1 cellular context compared by ENCODE assay signal in the genomic region with DNA sequence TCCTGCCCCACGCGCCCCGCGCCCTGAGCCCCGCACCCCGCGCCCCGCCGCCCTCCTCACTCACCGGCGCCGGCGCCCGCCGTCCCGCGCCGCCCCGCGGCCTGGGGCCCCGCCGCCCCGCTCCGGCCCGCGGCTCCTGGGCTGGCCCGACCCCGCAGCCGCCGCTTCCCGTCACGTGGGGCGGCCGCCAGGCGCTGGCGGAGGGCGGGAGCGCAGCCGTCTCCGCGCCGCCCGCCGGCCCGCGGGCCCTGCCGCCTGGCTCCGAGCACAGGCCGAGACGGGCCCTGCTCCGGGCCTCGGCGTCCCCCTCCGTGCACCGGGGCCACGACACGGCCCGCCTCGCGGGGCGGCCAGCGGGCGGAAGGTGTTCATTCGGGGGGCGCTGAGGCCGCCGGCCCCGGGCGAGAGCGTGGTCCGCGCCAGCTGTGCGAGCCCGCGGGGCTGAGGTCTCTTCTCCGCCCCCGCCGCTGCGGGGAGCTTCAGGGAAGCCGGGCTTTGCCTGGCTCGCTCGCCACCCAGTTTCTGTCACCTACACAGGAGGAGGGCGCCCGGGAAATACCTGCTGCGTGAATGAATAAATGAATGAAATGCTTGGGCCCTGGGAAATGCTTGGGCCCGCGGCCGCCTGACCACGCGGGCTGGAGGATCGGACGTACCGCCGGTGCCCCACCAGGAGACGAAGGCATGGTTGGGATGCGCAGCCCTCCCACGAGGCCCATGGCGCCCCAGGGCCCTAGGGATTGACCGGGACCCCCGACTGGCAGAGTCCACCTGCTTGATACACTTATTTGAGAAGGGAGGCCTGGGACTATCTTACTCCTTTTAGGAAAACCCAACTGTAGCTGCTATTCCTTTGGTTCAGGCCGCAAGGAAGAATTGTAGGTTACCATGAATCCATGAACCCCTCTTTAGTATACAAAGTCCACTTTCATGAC.
TF ChIP-seq lines count a peak whose summit lies in the region.

A gene with protein sequence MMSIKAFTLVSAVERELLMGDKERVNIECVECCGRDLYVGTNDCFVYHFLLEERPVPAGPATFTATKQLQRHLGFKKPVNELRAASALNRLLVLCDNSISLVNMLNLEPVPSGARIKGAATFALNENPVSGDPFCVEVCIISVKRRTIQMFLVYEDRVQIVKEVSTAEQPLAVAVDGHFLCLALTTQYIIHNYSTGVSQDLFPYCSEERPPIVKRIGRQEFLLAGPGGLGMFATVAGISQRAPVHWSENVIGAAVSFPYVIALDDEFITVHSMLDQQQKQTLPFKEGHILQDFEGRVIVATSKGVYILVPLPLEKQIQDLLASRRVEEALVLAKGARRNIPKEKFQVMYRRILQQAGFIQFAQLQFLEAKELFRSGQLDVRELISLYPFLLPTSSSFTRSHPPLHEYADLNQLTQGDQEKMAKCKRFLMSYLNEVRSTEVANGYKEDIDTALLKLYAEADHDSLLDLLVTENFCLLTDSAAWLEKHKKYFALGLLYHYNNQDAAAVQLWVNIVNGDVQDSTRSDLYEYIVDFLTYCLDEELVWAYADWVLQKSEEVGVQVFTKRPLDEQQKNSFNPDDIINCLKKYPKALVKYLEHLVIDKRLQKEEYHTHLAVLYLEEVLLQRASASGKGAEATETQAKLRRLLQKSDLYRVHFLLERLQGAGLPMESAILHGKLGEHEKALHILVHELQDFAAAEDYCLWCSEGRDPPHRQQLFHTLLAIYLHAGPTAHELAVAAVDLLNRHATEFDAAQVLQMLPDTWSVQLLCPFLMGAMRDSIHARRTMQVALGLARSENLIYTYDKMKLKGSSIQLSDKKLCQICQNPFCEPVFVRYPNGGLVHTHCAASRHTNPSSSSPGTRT (minus strand): TSS at position 175 of the 935 bp plus-strand sequence. CDS start 21,434 bp downstream, outside the sequence.

TF ChIP-seq in K562, 482 proteins besides CTCF, POLR2A, EP300 and RAD21 (continued from another document and continues in another):
- TF ChIP-seq CTBP1 (IDR thresholded peaks at IDR 0.05; ENCODE audit: borderline replicate concordance) (peak; percentile 70), SMAD4 (CRISPR knock-in tag; conservative IDR thresholded peaks at IDR 0.05) (peak; percentile 89), HBP1 (CRISPR knock-in tag; IDR thresholded peaks at IDR 0.05) (no peak), ZNF311 (CRISPR knock-in tag; IDR thresholded peaks at IDR 0.05) (0 out of 2 replicates have a peak, but pooled peaks have one; percentile 39), ZZZ3 (IDR thresholded peaks at IDR 0.05) (no peak), STAT5B (CRISPR knock-in tag; IDR thresholded peaks at IDR 0.05) (no peak), GTF2A2 (tag; IDR thresholded peaks at IDR 0.05) (no peak), ZNF445 (CRISPR knock-in tag; IDR thresholded peaks at IDR 0.05; ENCODE audit: low read depth) (no peak), ZFP36 (IDR thresholded peaks at IDR 0.05; ENCODE audit: low read depth, low read length, partially characterized antibody) (no peak), MGA (IDR thresholded peaks at IDR 0.05) (peak; percentile 93), SMARCA4 (IDR thresholded peaks at IDR 0.05) (no peak), TOE1 (IDR thresholded peaks at IDR 0.05; ENCODE audit: borderline replicate concordance) (no peak), TOE1 (CRISPR knock-in tag; IDR thresholded peaks at IDR 0.05; ENCODE audit: borderline replicate concordance, low read depth) (no peak), NCOA2 (IDR thresholded peaks at IDR 0.05; ENCODE audit: partially characterized antibody in 2 of 2) (no peak), ZNF644 (tag; IDR thresholded peaks at IDR 0.05; ENCODE audit: low read depth) (no peak), CCNT2 (IDR thresholded peaks at IDR 0.05; ENCODE audit: borderline replicate concordance, extremely low read depth, insufficient read length, low read depth, low read length) (peak; percentile 72), RBM15 (IDR thresholded peaks at IDR 0.05; ENCODE audit: insufficient read depth, low read length) (no peak), FOXK2 (conservative IDR thresholded peaks at IDR 0.05 in 1 of 2, IDR thresholded peaks at IDR 0.05 in 1 of 2; ENCODE audit: low read depth in 2 of 2) (no peak), PRPF4 (IDR thresholded peaks at IDR 0.05; ENCODE audit: insufficient read depth, low read depth, low read length, poor library complexity, severe bottlenecking) (no peak), TAF15 (IDR thresholded peaks at IDR 0.05; ENCODE audit: low read depth, low read length) (no peak), SMARCA5 (IDR thresholded peaks at IDR 0.05) (no peak), RUNX1 (IDR thresholded peaks at IDR 0.05; ENCODE audit: low read depth) (no peak), FOXJ2 (tag; IDR thresholded peaks at IDR 0.05) (no peak), ZBTB2 (IDR thresholded peaks at IDR 0.05) (no peak), ZNF174 (CRISPR knock-in tag; IDR thresholded peaks at IDR 0.05) (no peak), TRIM24 (IDR thresholded peaks at IDR 0.05) (no peak), MEF2A (IDR thresholded peaks at IDR 0.05; ENCODE audit: control insufficient read depth, low read depth, low read length) (no peak), NR2F6 (CRISPR knock-in tag; IDR thresholded peaks at IDR 0.05) (no peak)
- TF ChIP-seq, protein P1, sequence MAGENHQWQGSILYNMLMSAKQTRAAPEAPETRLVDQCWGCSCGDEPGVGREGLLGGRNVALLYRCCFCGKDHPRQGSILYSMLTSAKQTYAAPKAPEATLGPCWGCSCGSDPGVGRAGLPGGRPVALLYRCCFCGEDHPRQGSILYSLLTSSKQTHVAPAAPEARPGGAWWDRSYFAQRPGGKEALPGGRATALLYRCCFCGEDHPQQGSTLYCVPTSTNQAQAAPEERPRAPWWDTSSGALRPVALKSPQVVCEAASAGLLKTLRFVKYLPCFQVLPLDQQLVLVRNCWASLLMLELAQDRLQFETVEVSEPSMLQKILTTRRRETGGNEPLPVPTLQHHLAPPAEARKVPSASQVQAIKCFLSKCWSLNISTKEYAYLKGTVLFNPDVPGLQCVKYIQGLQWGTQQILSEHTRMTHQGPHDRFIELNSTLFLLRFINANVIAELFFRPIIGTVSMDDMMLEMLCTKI (IDR thresholded peaks at IDR 0.05; ENCODE audit: partially characterized antibody) = no peak
- TF ChIP-seq, protein P2, sequence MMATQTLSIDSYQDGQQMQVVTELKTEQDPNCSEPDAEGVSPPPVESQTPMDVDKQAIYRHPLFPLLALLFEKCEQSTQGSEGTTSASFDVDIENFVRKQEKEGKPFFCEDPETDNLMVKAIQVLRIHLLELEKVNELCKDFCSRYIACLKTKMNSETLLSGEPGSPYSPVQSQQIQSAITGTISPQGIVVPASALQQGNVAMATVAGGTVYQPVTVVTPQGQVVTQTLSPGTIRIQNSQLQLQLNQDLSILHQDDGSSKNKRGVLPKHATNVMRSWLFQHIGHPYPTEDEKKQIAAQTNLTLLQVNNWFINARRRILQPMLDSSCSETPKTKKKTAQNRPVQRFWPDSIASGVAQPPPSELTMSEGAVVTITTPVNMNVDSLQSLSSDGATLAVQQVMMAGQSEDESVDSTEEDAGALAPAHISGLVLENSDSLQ (IDR thresholded peaks at IDR 0.05) = no peak
- TF ChIP-seq, protein P3, sequence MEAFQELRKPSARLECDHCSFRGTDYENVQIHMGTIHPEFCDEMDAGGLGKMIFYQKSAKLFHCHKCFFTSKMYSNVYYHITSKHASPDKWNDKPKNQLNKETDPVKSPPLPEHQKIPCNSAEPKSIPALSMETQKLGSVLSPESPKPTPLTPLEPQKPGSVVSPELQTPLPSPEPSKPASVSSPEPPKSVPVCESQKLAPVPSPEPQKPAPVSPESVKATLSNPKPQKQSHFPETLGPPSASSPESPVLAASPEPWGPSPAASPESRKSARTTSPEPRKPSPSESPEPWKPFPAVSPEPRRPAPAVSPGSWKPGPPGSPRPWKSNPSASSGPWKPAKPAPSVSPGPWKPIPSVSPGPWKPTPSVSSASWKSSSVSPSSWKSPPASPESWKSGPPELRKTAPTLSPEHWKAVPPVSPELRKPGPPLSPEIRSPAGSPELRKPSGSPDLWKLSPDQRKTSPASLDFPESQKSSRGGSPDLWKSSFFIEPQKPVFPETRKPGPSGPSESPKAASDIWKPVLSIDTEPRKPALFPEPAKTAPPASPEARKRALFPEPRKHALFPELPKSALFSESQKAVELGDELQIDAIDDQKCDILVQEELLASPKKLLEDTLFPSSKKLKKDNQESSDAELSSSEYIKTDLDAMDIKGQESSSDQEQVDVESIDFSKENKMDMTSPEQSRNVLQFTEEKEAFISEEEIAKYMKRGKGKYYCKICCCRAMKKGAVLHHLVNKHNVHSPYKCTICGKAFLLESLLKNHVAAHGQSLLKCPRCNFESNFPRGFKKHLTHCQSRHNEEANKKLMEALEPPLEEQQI (IDR thresholded peaks at IDR 0.05) = no peak
